8 cellular contexts compared by ENCODE assay signal in genomic region chr1:149849947-149850360, GRCh38. TPM values are rescaled to one million over a fixed set of nuclear protein-coding genes. Genes with fewer than 3 reads are reported as not detected.
DNase-seq lines count a peak whose midpoint lies in the region; ATAC-seq and TF ChIP-seq lines count a peak whose summit lies in the region.

No MANE protein-coding gene starts in this region.

- POLR2A ChIA-PET in MCF 10A (lab: Yijun Ruan, JAX) = interaction anchor here (0.7 to 7.9 kb wide), 14 partner anchors 36 to 385 kb away, joined by 3 to 632 read pairs (median 6); partner anchors contain the start of genes OTUD7B, SF3B4 and VPS45

- ATAC-seq in upper lobe of left lung (ENCODE audit: low FRiP score in 2 of 2) (no peak), GM21423 (IDR thresholded peaks at IDR 0.05; ENCODE audit: unreplicated experiment) (no peak)

- peaks cover 47% of the 10 kb centered on the region for H3K4me1 Mint-ChIP-seq in CD14-positive monocyte
- peaks cover 50% of the 10 kb centered on the region for H3K4me1 Mint-ChIP-seq in MCF 10A (ENCODE audit: insufficient read depth, unreplicated experiment)

- WGBS in upper lobe of left lung, 2 donors = 3 to 6% methylated on average over 8 to 9 of the region's 9 CpGs

- no peak for TF ChIP-seq EP300 in upper lobe of left lung (IDR thresholded peaks at IDR 0.05)

- H3K9me3 Mint-ChIP-seq in CD14-positive monocyte (no peaks in the 10 kb centered on the region), MCF 10A (ENCODE audit: unreplicated experiment) (no peaks in the 10 kb centered on the region)

- H3K4me1 ChIP-seq in upper lobe of left lung = peaks cover 20 to 37% (median 33%) of the 10 kb centered on the region in 4 donors

- CTCF ChIA-PET in MCF 10A (lab: Yijun Ruan, JAX) = interaction anchor here (0.9 kb wide), 1 partner anchor 337 kb away, joined by 3 read pairs; no protein-coding TSS in a partner anchor

- intact Hi-C loops in CD14-positive monocyte (cut with micrococcal nuclease) (no loop called here), MCF 10A (cut with micrococcal nuclease) (no loop called here)

- no TSS peak for BruUV-seq in MCF 10A (replicated peaks; lab: Mats Ljungman, UMichigan)

- TF ChIP-seq POLR2A in upper lobe of left lung (IDR thresholded peaks at IDR 0.05) = peak in 2 of 4 donors; percentile 24 to 28

- H3K4me3 ChIP-seq in LNCaP clone FGC (ENCODE audit: low read depth, low read length) = peak overlapping the region; percentile 69
- H3K4me3 ChIP-seq in upper lobe of left lung = peak overlapping the region; percentile 25 to 54 (median 46)

- peak overlapping the region; percentile 79 to 91 for H3K4me3 Mint-ChIP-seq in CD14-positive monocyte
- H3K4me3 Mint-ChIP-seq in MCF 10A (ENCODE audit: unreplicated experiment) = peak overlapping the region; percentile 74

- TF ChIP-seq CTCF in CD14-positive monocyte (IDR thresholded peaks at IDR 0.05) = no peak
- TF ChIP-seq CTCF in LNCaP clone FGC (IDR thresholded peaks at IDR 0.05; ENCODE audit: control insufficient read depth, extremely low read depth, insufficient read depth) = no peak
- TF ChIP-seq CTCF in MCF 10A (IDR thresholded peaks at IDR 0.05; ENCODE audit: unreplicated experiment) = no peak
- TF ChIP-seq CTCF in upper lobe of left lung (IDR thresholded peaks at IDR 0.05) = no peak

- no peaks in the 10 kb centered on the region for H3K36me3 ChIP-seq in upper lobe of left lung

- peak overlapping the region; percentile 56 to 90 (median 77) for H3K27ac Mint-ChIP-seq in CD14-positive monocyte
- H3K27ac Mint-ChIP-seq in MCF 10A (ENCODE audit: low read depth, unreplicated experiment) = peak overlapping the region; percentile 70

- H3K27me3 ChIP-seq in upper lobe of left lung = no peaks in the 10 kb centered on the region

- H3K9me3 ChIP-seq in upper lobe of left lung = no peaks in the 10 kb centered on the region

- no peaks in the 10 kb centered on the region for H3K27me3 Mint-ChIP-seq in CD14-positive monocyte (ENCODE audit: low read depth in 3 of 3)
- no peaks in the 10 kb centered on the region for H3K27me3 Mint-ChIP-seq in MCF 10A (ENCODE audit: insufficient read depth, unreplicated experiment)

- DNase-seq in CD14-positive monocyte (ENCODE audit: low spot score) (no peak), LNCaP clone FGC (ENCODE audit: low read depth) (no peak), MCF 10A (ENCODE audit: unreplicated experiment) (peak; percentile 25), medulla oblongata (ENCODE audit: extremely low spot score) (peak; percentile 16), upper lobe of left lung (peak; percentile 19 to 20), epidermal melanocyte (ENCODE audit: insufficient read length, low spot score) (no peak), UCSD-AML1 (lab: John Stamatoyannopoulos, UW; ENCODE audit: unreplicated experiment) (no peak)

- H3K27ac ChIP-seq in upper lobe of left lung = peak overlapping the region; percentile 82 to 87 (median 84)

- H3K36me3 Mint-ChIP-seq in CD14-positive monocyte (peaks cover 16 to 24% of the 10 kb centered on the region in 2 donors), MCF 10A (ENCODE audit: insufficient read depth, unreplicated experiment) (peaks cover 5% of the 10 kb centered on the region)

RNA-seq across cellular contexts. Expression of gene BOLA1, which starts 49.4 kb away (rescaled TPM):
- polyA plus RNA-seq in CD14-positive monocyte = 10 to 100 TPM; 17.6 to 17.8 TPM
- total RNA-seq in MCF 10A (2022) (17.4 and 22.4 TPM in 2 replicates), upper lobe of left lung (10 to 100 TPM; 11.1 to 23.0 (median 14.5) TPM)

Comparison
In these comparisons a context has a peak if more than half of its experiments do, and no peak if none do; other contexts are left out.
1. DNase-seq: peak in MCF 10A (single experiment), medulla oblongata (single experiment) and upper lobe of left lung (2 of 2); none in CD14-positive monocyte (single experiment), LNCaP clone FGC (single experiment), epidermal melanocyte (single experiment) and UCSD-AML1 (single experiment).